ENCODE assay signal across 28 cellular contexts in genomic region chr14:104271394-104271793, GRCh38.
"Had no signal": no experiment of that assay in that cellular context is flagged by ENCODE, and none has a peak within 500 bp of the region (broad histone marks: within the 10 kb centered on the region; RNA-seq: fewer than 3 reads in every experiment).

No MANE protein-coding gene starts in this region.

- H3K9ac ChIP-seq: KMS-11 had no signal

- H2AFZ ChIP-seq: PC-9 had no signal

- H3K4me2 ChIP-seq: KMS-11, PC-9 had no signal

- H3K4me3 ChIP-seq: PC-9 had no signal

- H3K9me3 Mint-ChIP-seq: activated CD4-positive, alpha-beta T cell treated with anti-CD3 and anti-CD28 coated beads, Interleukin-2, amount 10 ng/mL, durations not matched to agents 7 days and 5 days; activated naive CD4-positive, alpha-beta T cell treated with anti-CD3 and anti-CD28 coated beads for 36 hours; activated naive CD4-positive, alpha-beta T cell treated with anti-CD3 and anti-CD28 coated beads, Interleukin-2, amount 50 U/mL, for 72 hours; activated T-cell treated with anti-CD3 and anti-CD28 coated beads, Interleukin-2, amount 50 U/mL, for 24 hours; T-helper 1 cell treated with Interleukin-12 subunit alpha and Interleukin-12 subunit beta and Interleukin-4 antibody, amounts not matched to agents 30 μg/mL and 1 μg/mL, for 36 hours; T-helper 2 cell treated with Interferon-gamma antibody and Interleukin-4, amounts not matched to agents 5 μg/mL and 100 μg/mL, for 36 hours had no signal

- H3K27ac Mint-ChIP-seq: activated CD4-positive, alpha-beta T cell treated with anti-CD3 and anti-CD28 coated beads for 36 hours; activated CD4-positive, alpha-beta T cell treated with anti-CD3 and anti-CD28 coated beads, Interleukin-2, amount 10 ng/mL, durations not matched to agents 7 days and 5 days; activated CD8-positive, alpha-beta T cell treated with anti-CD3 and anti-CD28 coated beads, Interleukin-2, amount 10 ng/mL, durations not matched to agents 7 days and 5 days; activated naive CD4-positive, alpha-beta T cell treated with anti-CD3 and anti-CD28 coated beads for 36 hours; activated naive CD4-positive, alpha-beta T cell treated with anti-CD3 and anti-CD28 coated beads, Interleukin-2, amount 50 U/mL, for 72 hours; activated T-cell treated with anti-CD3 and anti-CD28 coated beads, Interleukin-2, amount 50 U/mL, for 24 hours; T-helper 1 cell treated with Interleukin-12 subunit alpha and Interleukin-12 subunit beta and Interleukin-4 antibody, amounts not matched to agents 30 μg/mL and 1 μg/mL, for 36 hours; T-helper 2 cell treated with Interferon-gamma antibody and Interleukin-4, amounts not matched to agents 5 μg/mL and 100 μg/mL, for 36 hours; WTC11 had no signal

- H3K27me3 ChIP-seq: brain microvascular endothelial cell had no signal

- H3K27ac ChIP-seq: brain microvascular endothelial cell, KMS-11, PC-9, RWPE1 had no signal

- H3K36me3 ChIP-seq: brain microvascular endothelial cell had no signal

- H3K4me3 Mint-ChIP-seq: activated CD4-positive, alpha-beta T cell treated with anti-CD3 and anti-CD28 coated beads for 36 hours; activated CD4-positive, alpha-beta T cell treated with anti-CD3 and anti-CD28 coated beads, Interleukin-2, amount 10 ng/mL, durations not matched to agents 7 days and 5 days; activated CD8-positive, alpha-beta T cell treated with anti-CD3 and anti-CD28 coated beads, Interleukin-2, amount 10 ng/mL, durations not matched to agents 7 days and 5 days; activated naive CD4-positive, alpha-beta T cell treated with anti-CD3 and anti-CD28 coated beads for 36 hours; activated T-cell treated with anti-CD3 and anti-CD28 coated beads, Interleukin-2, amount 50 U/mL, for 24 hours; T-helper 1 cell treated with Interleukin-12 subunit alpha and Interleukin-12 subunit beta and Interleukin-4 antibody, amounts not matched to agents 30 μg/mL and 1 μg/mL, for 36 hours; T-helper 2 cell treated with Interferon-gamma antibody and Interleukin-4, amounts not matched to agents 5 μg/mL and 100 μg/mL, for 36 hours; WTC11 had no signal

- H3K4me1 Mint-ChIP-seq: activated CD4-positive, alpha-beta T cell treated with anti-CD3 and anti-CD28 coated beads for 36 hours had no signal

- DNase-seq: activated CD4-positive, alpha-beta T cell treated with anti-CD3 and anti-CD28 coated beads for 36 hours; activated CD4-positive, alpha-beta T cell treated with anti-CD3 and anti-CD28 coated beads, Interleukin-2, amount 10 ng/mL, durations not matched to agents 7 days and 5 days; activated CD4-positive, alpha-beta T cell treated with anti-CD3 and anti-CD28 coated beads, Interleukin-2, amount 50 U/mL, for 48 hours; activated CD8-positive, alpha-beta T cell treated with anti-CD3 and anti-CD28 coated beads, Interleukin-2, amount 10 ng/mL, durations not matched to agents 7 days and 5 days; activated gamma-delta T cell treated with Interleukin-2 at 50 U/mL for 16 hours; activated naive CD4-positive, alpha-beta T cell treated with anti-CD3 and anti-CD28 coated beads for 36 hours; anterior cingulate cortex; brain microvascular endothelial cell; central memory CD4-positive, alpha-beta T cell; MM.1S; NCI-H1092 treated with DMSO at 0.1 percent for 48 hours; NCI-H1417; NCI-H146; NCI-H187 treated with DMSO at 0.1 percent for 48 hours; NCI-H2081; NCI-H2171 treated with DMSO at 0.1 percent for 48 hours; NCI-H2227 treated with DMSO at 0.1 percent for 48 hours; NCI-H446; NCI-H510A treated with DMSO at 0.1 percent for 48 hours; NK-92 treated with Interleukin-12 subunit alpha and Interleukin-12 subunit beta, amount 100 ng/mL, for 24 hours; PC-9 had no signal

- H3K36me3 Mint-ChIP-seq: activated naive CD4-positive, alpha-beta T cell treated with anti-CD3 and anti-CD28 coated beads, Interleukin-2, amount 50 U/mL, for 72 hours; WTC11 had no signal

- H3K27me3 Mint-ChIP-seq: activated CD4-positive, alpha-beta T cell treated with anti-CD3 and anti-CD28 coated beads for 36 hours; activated T-cell treated with anti-CD3 and anti-CD28 coated beads, Interleukin-2, amount 50 U/mL, for 24 hours had no signal
